25 cellular contexts compared by ENCODE assay signal in genomic region chr18:573385-573784, GRCh38. TPM values are rescaled to one million over a fixed set of nuclear protein-coding genes. Genes with fewer than 3 reads are reported as not detected.
DNase-seq lines count a peak whose midpoint lies in the region; ATAC-seq, FAIRE-seq and TF ChIP-seq lines count a peak whose summit lies in the region.
"Had no signal": no experiment of that assay in that cellular context is flagged by ENCODE, and none has a peak within 500 bp of the region (broad histone marks: within the 10 kb centered on the region; RNA-seq: fewer than 3 reads in every experiment).

No MANE protein-coding gene starts in this region.

- no peak overlapping the region for H3K4ac ChIP-seq in H1 (replicated peaks; ENCODE audit: insufficient read length, low read depth, low read length)

- DNase-seq in HepG2 (ENCODE audit: low spot score) (peak; percentile 32), right lobe of liver (no peak), H1 (ENCODE audit: low read depth in 1 of 2, low spot score in 2 of 2) (no peak), amygdala (lab: John Stamatoyannopoulos, UW) (no peak)
- no peak for DNase-seq in activated naive CD4-positive, alpha-beta T cell treated with anti-CD3 and anti-CD28 coated beads, Interleukin-2, amount 50 U/mL, for 72 hours (ENCODE audit: low spot score in 2 of 2)
- DNase-seq in CD4-positive, alpha-beta T cell: no peak
- DNase-seq: 8988T; CD8-positive, alpha-beta memory T cell; COR-L47; GDM1; GM23248; H7; HFFc6 had no signal

- H2BK5ac ChIP-seq in H1 (ENCODE audit: low read depth, low read length): no peak overlapping the region

- H3K4me1 ChIP-seq in HepG2 (ENCODE audit: insufficient read depth, low read length) (peaks cover 71% of the 10 kb centered on the region), right lobe of liver (no peaks in the 10 kb centered on the region), H1 (replicated peaks in 1 of 4; ENCODE audit: control insufficient read depth in 3 of 4, insufficient read depth in 4 of 4, low read length in 3 of 4) (peaks cover 5 to 23% (median 22%) of the 10 kb centered on the region in 4 experiments; a peak in 5 of 7 replicates)

- no peak overlapping the region for H4K91ac ChIP-seq in H1 (replicated peaks; ENCODE audit: insufficient read length, low read length)

- H4K5ac ChIP-seq in H1 (ENCODE audit: insufficient read length, low read depth, low read length): no peak overlapping the region

- no peak overlapping the region for H2BK120ac ChIP-seq in H1 (replicated peaks; ENCODE audit: low read depth, low read length)

- H3K18ac ChIP-seq in H1 (ENCODE audit: extremely low read depth, low read length): peak overlapping the region; percentile 79

- ATAC-seq in HepG2 (peak; percentile 64), right lobe of liver (no peak), esophagus mucosa (no peak)
- ATAC-seq in activated naive CD4-positive, alpha-beta T cell treated with anti-CD3 and anti-CD28 coated beads, Interleukin-2, amount 50 U/mL, for 72 hours: no peak
- ATAC-seq in CD4-positive, alpha-beta T cell (ENCODE audit: poor library complexity): no peak
- ATAC-seq: HCT116 had no signal

- no peak overlapping the region for H3K23ac ChIP-seq in H1 (ENCODE audit: insufficient read length)

- H2AFZ ChIP-seq in HepG2 (ENCODE audit: low read length): peak overlapping the region; percentile 35
- no peak overlapping the region for H2AFZ ChIP-seq in H1 (ENCODE audit: low read length)
- H2AFZ ChIP-seq: GM23248 had no signal

- no peak overlapping the region for H2BK12ac ChIP-seq in H1 (ENCODE audit: low read depth, low read length)

- TF ChIP-seq EP300 in HepG2 (IDR thresholded peaks at IDR 0.05; ENCODE audit: low read depth in 2 of 2, low read length in 2 of 2): peak in 1 of 2 experiments; percentile 47; a peak in 1 of 4 replicates
- TF ChIP-seq EP300 in HepG2 (CRISPR knock-in tag; IDR thresholded peaks at IDR 0.05; ENCODE audit: borderline replicate concordance): no peak
- TF ChIP-seq EP300 in H1 (IDR thresholded peaks at IDR 0.05; ENCODE audit: borderline replicate concordance in 1 of 2, low read depth in 2 of 2, low read length in 2 of 2): no peak

- peak overlapping the region; percentile 84 for H3K27ac ChIP-seq in HepG2 (ENCODE audit: extremely low read length, insufficient read depth, low read length)
- H3K27ac ChIP-seq in right lobe of liver: no peak overlapping the region
- H3K27ac ChIP-seq in H1 (ENCODE audit: low read depth, low read length): no peak overlapping the region
- H3K27ac ChIP-seq in CD4-positive, alpha-beta T cell (ENCODE audit: low read depth, low read length): no peak overlapping the region
- H3K27ac ChIP-seq: BLaER1, GM23248 had no signal

- H3K27ac Mint-ChIP-seq in nephron: peak overlapping the region in 2 of 3 experiments; percentile 69 to 88
- H3K27ac Mint-ChIP-seq in activated naive CD4-positive, alpha-beta T cell treated with anti-CD3 and anti-CD28 coated beads, Interleukin-2, amount 50 U/mL, for 72 hours: no peak overlapping the region
- no peak overlapping the region for H3K27ac Mint-ChIP-seq in CD4-positive, alpha-beta T cell
- H3K27ac Mint-ChIP-seq: CD14-positive monocyte; CD8-positive, alpha-beta memory T cell; HFFc6; IgD-negative memory B cell had no signal

- no peak overlapping the region for H4K8ac ChIP-seq in H1 (ENCODE audit: extremely low read depth, insufficient read depth, low read length)

- WGBS in HepG2 (ENCODE audit: low lambda C conversion rate): 0% methylated on average over 1 of the region's 1 CpG
- 38% methylated on average over 1 of the region's 1 CpG for WGBS in right lobe of liver (ENCODE audit: insufficient coverage, low coverage, low lambda C conversion rate, missing lambda C conversion rate)
- 64% methylated on average over 1 of the region's 1 CpG; no CpG with 5 or more reads in 1 of the 2 experiments for WGBS in H1 (ENCODE audit: extremely low coverage in 1 of 2, insufficient coverage in 1 of 2, insufficient read length in 1 of 2, insufficient replicate concordance in 2 of 2, low coverage in 1 of 2, low lambda C conversion rate in 2 of 2, missing lambda C conversion rate in 1 of 2), 2 experiments

- peaks cover 56% of the 10 kb centered on the region for H3K4me1 Mint-ChIP-seq in nephron
- no peaks in the 10 kb centered on the region for H3K4me1 Mint-ChIP-seq in CD4-positive, alpha-beta T cell (ENCODE audit: low read depth)
- H3K4me1 Mint-ChIP-seq: CD14-positive monocyte; CD8-positive, alpha-beta memory T cell; IgD-negative memory B cell had no signal

- intact Hi-C loops in HepG2 (cut with micrococcal nuclease; ENCODE audit: unreplicated experiment) (no loop called here), right lobe of liver (cut with DNase I) (no loop called here)
- intact Hi-C loops in CD4-positive, alpha-beta T cell (cut with DNase I, micrococcal nuclease): no loop called here

- TF ChIP-seq CTCF in HepG2 (CRISPR knock-in tag; IDR thresholded peaks at IDR 0.05) (no peak), right lobe of liver (IDR thresholded peaks at IDR 0.05) (no peak), H1 (IDR thresholded peaks at IDR 0.05; ENCODE audit: control extremely low read depth in 1 of 3, insufficient read depth in 1 of 3, low read depth in 1 of 3, low read length in 3 of 3) (no peak), nephron (IDR thresholded peaks at IDR 0.05; ENCODE audit: unreplicated experiment in 3 of 3) (no peak)
- no peak for TF ChIP-seq CTCF in CD4-positive, alpha-beta T cell (IDR thresholded peaks at IDR 0.05)

- peak overlapping the region; percentile 46; the same call in 1 of the 2 replicates for H3K9ac ChIP-seq in HepG2 (ENCODE audit: insufficient read depth, low read depth, low read length)
- no peak overlapping the region for H3K9ac ChIP-seq in H1 (replicated peaks in 1 of 4; ENCODE audit: extremely low read depth in 1 of 4, low read depth in 3 of 4, low read length in 3 of 4)
- H3K9ac ChIP-seq: BLaER1, GM23248 had no signal

- CTCF ChIA-PET in HepG2 (lab: Yijun Ruan, JAX; ENCODE audit: low intra/inter-chr PET ratio, low total read pairs) (no interaction called here), H1 (lab: Charles Lee; ENCODE audit: partially characterized antibody) (interaction anchor here (1.0 to 2.1 kb wide), 3 partner anchors 42 to 143 kb away, joined by 3 to 4 read pairs (median 3); no protein-coding TSS in a partner anchor)
- CTCF ChIA-PET in CD4-positive, alpha-beta T cell (lab: Charles Lee): no interaction called here

- BruUV-seq in HepG2 (replicated peaks; lab: Mats Ljungman, UMichigan): no TSS peak

- peak overlapping the region; percentile 23; the same call in 1 of the 2 replicates for H2BK20ac ChIP-seq in H1 (ENCODE audit: low read length)

- TF ChIP-seq RAD21 in HepG2 (CRISPR knock-in tag; IDR thresholded peaks at IDR 0.05) (no peak), H1 (IDR thresholded peaks at IDR 0.05 in 1 of 2, conservative IDR thresholded peaks at IDR 0.05 in 1 of 2; ENCODE audit: low read depth in 2 of 2, low read length in 2 of 2) (no peak)

- H3K4me2 ChIP-seq in HepG2 (ENCODE audit: low read depth, low read length): peak overlapping the region; percentile 81
- no peak overlapping the region; a peak in 1 of 4 replicates for H3K4me2 ChIP-seq in H1 (ENCODE audit: insufficient read depth in 1 of 2, low read depth in 2 of 2, low read length in 2 of 2)
- H3K4me2 ChIP-seq: BLaER1 had no signal

- no peak overlapping the region for H3K14ac ChIP-seq in H1 (ENCODE audit: insufficient read length)

- H3K36me3 Mint-ChIP-seq in nephron (ENCODE audit: low read depth): no peaks in the 10 kb centered on the region
- no peaks in the 10 kb centered on the region for H3K36me3 Mint-ChIP-seq in activated naive CD4-positive, alpha-beta T cell treated with anti-CD3 and anti-CD28 coated beads, Interleukin-2, amount 50 U/mL, for 72 hours
- H3K36me3 Mint-ChIP-seq in CD4-positive, alpha-beta T cell (ENCODE audit: low read depth): no peaks in the 10 kb centered on the region
- H3K36me3 Mint-ChIP-seq: CD14-positive monocyte; CD8-positive, alpha-beta memory T cell; IgD-negative memory B cell had no signal

- no peak overlapping the region for H2BK15ac ChIP-seq in H1 (ENCODE audit: low read length)

- H3K9me3 ChIP-seq in HepG2 (ENCODE audit: low read length): no peaks in the 10 kb centered on the region
- H3K9me3 ChIP-seq in right lobe of liver: no peaks in the 10 kb centered on the region
- H3K9me3 ChIP-seq in H1 (ENCODE audit: insufficient read depth in 2 of 2, low read depth in 1 of 2, low read length in 1 of 2): no peaks in the 10 kb centered on the region
- no peaks in the 10 kb centered on the region for H3K9me3 ChIP-seq in CD4-positive, alpha-beta T cell (ENCODE audit: control insufficient read depth, low read length)

- no peak overlapping the region for H3K4me3 Mint-ChIP-seq in nephron
- no peak overlapping the region for H3K4me3 Mint-ChIP-seq in CD4-positive, alpha-beta T cell
- H3K4me3 Mint-ChIP-seq: CD8-positive, alpha-beta memory T cell; HFFc6; IgD-negative memory B cell had no signal

- no peak overlapping the region for H3K56ac ChIP-seq in H1 (replicated peaks; ENCODE audit: insufficient read length, low read depth, low read length)

- TF ChIP-seq POLR2A in HepG2 (IDR thresholded peaks at IDR 0.05; ENCODE audit: insufficient read depth in 1 of 2, low read depth in 2 of 2, low read length in 2 of 2) (no peak), right lobe of liver (IDR thresholded peaks at IDR 0.05) (no peak), H1 (IDR thresholded peaks at IDR 0.05; ENCODE audit: control extremely low read depth in 1 of 2, low read depth in 2 of 2, low read length in 2 of 2) (no peak)

- no peaks in the 10 kb centered on the region for H3K36me3 ChIP-seq in HepG2 (replicated peaks in 1 of 2; ENCODE audit: control insufficient read depth in 1 of 2, insufficient read depth in 2 of 2, low read length in 2 of 2)
- H3K36me3 ChIP-seq in right lobe of liver: no peaks in the 10 kb centered on the region
- H3K36me3 ChIP-seq in H1 (ENCODE audit: control insufficient read depth in 2 of 4, insufficient read depth in 4 of 4, low read length in 3 of 4): no peaks in the 10 kb centered on the region
- H3K36me3 ChIP-seq: BLaER1 had no signal

- H4K20me1 ChIP-seq in HepG2 (ENCODE audit: insufficient read depth, low read length) (no peaks in the 10 kb centered on the region), H1 (replicated peaks in 1 of 2; ENCODE audit: control insufficient read depth in 1 of 2, insufficient read depth in 2 of 2, low read length in 2 of 2) (no peaks in the 10 kb centered on the region)
- H4K20me1 ChIP-seq: BLaER1 had no signal

- H3K4me3 ChIP-seq in HepG2 (replicated peaks in 1 of 3; ENCODE audit: insufficient read depth in 1 of 3, low read depth in 2 of 3, low read length in 3 of 3) (peak overlapping the region in 1 of 3 experiments; percentile 41; a peak in 1 of 6 replicates), right lobe of liver (no peak overlapping the region), H1 (ENCODE audit: extremely low read depth in 1 of 4, insufficient read depth in 2 of 4, low read depth in 3 of 4, low read length in 4 of 4) (peak overlapping the region in 1 of 4 experiments; percentile 1; a peak in 1 of 8 replicates)
- H3K4me3 ChIP-seq: BLaER1, GM23248 had no signal

- H2AK5ac ChIP-seq in H1 (ENCODE audit: low read depth, low read length): no peak overlapping the region

- H3K23me2 ChIP-seq in H1 (ENCODE audit: low read depth, low read length): no peaks in the 10 kb centered on the region

- no peaks in the 10 kb centered on the region for H3K79me2 ChIP-seq in HepG2 (ENCODE audit: insufficient read depth, low read length)
- H3K79me2 ChIP-seq in H1 (ENCODE audit: control insufficient read depth in 1 of 2, insufficient read depth in 2 of 2, low read length in 2 of 2): no peaks in the 10 kb centered on the region

- in situ Hi-C loops in HepG2 (cut with HindIII; ENCODE audit: extremely low pct_ligation_motif_present, low pct_unique_long_range_greater_than_20kb): no loop called here

- H3K9me3 Mint-ChIP-seq in nephron: no peaks in the 10 kb centered on the region
- H3K9me3 Mint-ChIP-seq in activated naive CD4-positive, alpha-beta T cell treated with anti-CD3 and anti-CD28 coated beads, Interleukin-2, amount 50 U/mL, for 72 hours: no peaks in the 10 kb centered on the region
- H3K9me3 Mint-ChIP-seq in CD4-positive, alpha-beta T cell: no peaks in the 10 kb centered on the region
- H3K9me3 Mint-ChIP-seq: HFFc6 had no signal

- POLR2A ChIA-PET in HepG2 (lab: Yijun Ruan, JAX): interaction anchor here (1.2 kb wide), 1 partner anchor 305 kb away, joined by 3 read pairs; no protein-coding TSS in a partner anchor
- POLR2A ChIA-PET in H1 (lab: Charles Lee; ENCODE audit: partially characterized antibody): interaction anchor here (1.4 kb wide), 1 partner anchor 10 kb away, joined by 4 read pairs; no protein-coding TSS in a partner anchor
- POLR2A ChIA-PET in CD4-positive, alpha-beta T cell (lab: Charles Lee): no interaction called here

- FAIRE-seq in HepG2 (lab: Jason Lieb, UNC) (no peak), H1 (lab: Jason Lieb, UNC) (no peak)
- FAIRE-seq: D721Med, GM12892, GM18507, HTR-8/SVneo had no signal

- H3K27me3 ChIP-seq in HepG2 (ENCODE audit: control insufficient read depth in 1 of 2, insufficient read depth in 2 of 2, low read length in 2 of 2): no peaks in the 10 kb centered on the region; a peak in 1 of 5 replicates
- no peaks in the 10 kb centered on the region for H3K27me3 ChIP-seq in right lobe of liver
- H3K27me3 ChIP-seq in H1 (replicated peaks in 1 of 4; ENCODE audit: control insufficient read depth in 3 of 4, extremely low read depth in 1 of 4, insufficient read depth in 3 of 4, low read length in 3 of 4): no peaks in the 10 kb centered on the region
- peaks cover 3% of the 10 kb centered on the region for H3K27me3 ChIP-seq in CD4-positive, alpha-beta T cell (ENCODE audit: control insufficient read depth, insufficient read depth, low read length)
- H3K27me3 ChIP-seq: BLaER1 had no signal

- no peaks in the 10 kb centered on the region for H3K79me1 ChIP-seq in H1 (ENCODE audit: low read depth, low read length)

- peaks cover 7% of the 10 kb centered on the region for H3K27me3 Mint-ChIP-seq in nephron (ENCODE audit: low read depth)
- H3K27me3 Mint-ChIP-seq in CD4-positive, alpha-beta T cell: peaks cover 4% of the 10 kb centered on the region

RNA-seq across cellular contexts. Expression of gene CETN1, which starts 6.8 kb away (rescaled TPM):
- total RNA-seq in HepG2 (2016; rRNA removed; fragmentation: Illumina TruSeq; extraction: Trizol) (not detected in 2 replicates), right lobe of liver (not detected), esophagus mucosa (not detected)
- total RNA-seq in HepG2 (2016; cell fraction: cytosol; rRNA removed; fragmentation: Illumina TruSeq; extraction: Trizol; ENCODE audit: low read depth): not detected in 2 replicates
- total RNA-seq in HepG2 (2016; cell fraction: insoluble cytoplasmic fraction; rRNA removed; fragmentation: Illumina TruSeq; extraction: Trizol): not detected in 2 replicates
- total RNA-seq in HepG2 (2016; cell fraction: membrane; rRNA removed; fragmentation: Illumina TruSeq; extraction: Trizol): not detected in 2 replicates
- total RNA-seq in HepG2 (2016; cell fraction: nucleus; rRNA removed; fragmentation: Illumina TruSeq; extraction: Trizol): not detected in 2 replicates
- polyA plus RNA-seq in HepG2 (2011; rRNA removed) (not detected in 2 replicates), H1 (2011; rRNA removed) (not detected in 2 replicates)
- not detected in 2 replicates for polyA plus RNA-seq in HepG2 (2011; cell fraction: cytosol; rRNA removed)
- polyA plus RNA-seq in HepG2 (2011; cell fraction: nucleus; rRNA removed): not detected in 2 replicates
- not detected in 2 replicates for polyA plus RNA-seq in HepG2 (2012)
- not detected in 2 replicates for polyA plus RNA-seq in HepG2 (2016; cell fraction: cytosol; fragmentation: Illumina TruSeq; extraction: Trizol; ENCODE audit: low read depth)
- not detected in 2 replicates for polyA plus RNA-seq in HepG2 (2016; cell fraction: insoluble cytoplasmic fraction; fragmentation: Illumina TruSeq; extraction: Trizol; ENCODE audit: low read depth)
- not detected in 2 replicates for polyA plus RNA-seq in HepG2 (2016; cell fraction: membrane; fragmentation: Illumina TruSeq; extraction: Trizol; ENCODE audit: low read depth)
- polyA plus RNA-seq in HepG2 (2016; cell fraction: nucleus; fragmentation: Illumina TruSeq; extraction: Trizol; ENCODE audit: insufficient read depth, low read depth): not detected in 2 replicates
- polyA minus RNA-seq in HepG2 (2011; rRNA and poly(A)+ RNA removed; ENCODE audit: low replicate concordance): not detected in 2 replicates
- not detected in 2 replicates for polyA minus RNA-seq in HepG2 (2011; cell fraction: cytosol; rRNA and poly(A)+ RNA removed)
- polyA minus RNA-seq in HepG2 (2011; cell fraction: nucleus; rRNA and poly(A)+ RNA removed): not detected in 2 replicates
- not detected in 2 replicates for total RNA-seq in H1 (2021; fragmentation: NEBNext Ultra II Directional; extraction: Animal tissue kit (Norgen Biotek cat#: 25700))
- not detected for polyA plus RNA-seq in H1 (2011; cell fraction: cytosol; rRNA removed)
- not detected for polyA plus RNA-seq in H1 (2011; cell fraction: nucleus; rRNA removed)
- not detected in 4 replicates for polyA plus RNA-seq in H1 (2012, experiment 1 of 2)
- polyA plus RNA-seq in H1 (2012, experiment 2 of 2): not detected
- not detected for polyA plus RNA-seq in H1 (2013, experiment 1 of 2)
- polyA plus RNA-seq in H1 (2013, experiment 2 of 2): not detected
- not detected in 2 replicates for polyA minus RNA-seq in H1 (2011; rRNA and poly(A)+ RNA removed)
- polyA minus RNA-seq in H1 (2011; cell fraction: cytosol; rRNA and poly(A)+ RNA removed): not detected
- not detected for polyA minus RNA-seq in H1 (2011; cell fraction: nucleus; rRNA and poly(A)+ RNA removed)
- total RNA-seq in activated naive CD4-positive, alpha-beta T cell treated with anti-CD3 and anti-CD28 coated beads, Interleukin-2, amount 50 U/mL, for 72 hours: not detected
- not detected for total RNA-seq in CD4-positive, alpha-beta T cell
- total RNA-seq: A673; CD8-positive, alpha-beta memory T cell; GM23248; H7; HFFc6 had no signal
- polyA plus RNA-seq: AG04450; CD14-positive monocyte; CD8-positive, alpha-beta memory T cell; GM23248; IgD-negative memory B cell had no signal

RNA-seq across cellular contexts. Expression of gene CLUL1, which starts 23.4 kb away (rescaled TPM):
- total RNA-seq in HepG2 (2016; rRNA removed; fragmentation: Illumina TruSeq; extraction: Trizol) (not detected in 2 replicates), right lobe of liver (not detected), esophagus mucosa (0.28 TPM)
- not detected in 2 replicates for total RNA-seq in HepG2 (2016; cell fraction: cytosol; rRNA removed; fragmentation: Illumina TruSeq; extraction: Trizol; ENCODE audit: low read depth)
- 0.06 TPM in 1 of 2 replicates, not detected in the other for total RNA-seq in HepG2 (2016; cell fraction: insoluble cytoplasmic fraction; rRNA removed; fragmentation: Illumina TruSeq; extraction: Trizol)
- total RNA-seq in HepG2 (2016; cell fraction: membrane; rRNA removed; fragmentation: Illumina TruSeq; extraction: Trizol): 0.46 TPM in 1 of 2 replicates, not detected in the other
- not detected in 2 replicates for total RNA-seq in HepG2 (2016; cell fraction: nucleus; rRNA removed; fragmentation: Illumina TruSeq; extraction: Trizol)
- polyA plus RNA-seq in HepG2 (2011; rRNA removed) (0.04 and 0.05 TPM in 2 replicates), H1 (2011; rRNA removed) (0.08 and 0.23 TPM in 2 replicates)
- polyA plus RNA-seq in HepG2 (2011; cell fraction: cytosol; rRNA removed): 0.09 and 0.13 TPM in 2 replicates
- not detected in 2 replicates for polyA plus RNA-seq in HepG2 (2011; cell fraction: nucleus; rRNA removed)
- polyA plus RNA-seq in HepG2 (2012): 0.13 and 0.16 TPM in 2 replicates
- 0.08 and 0.17 TPM in 2 replicates for polyA plus RNA-seq in HepG2 (2016; cell fraction: cytosol; fragmentation: Illumina TruSeq; extraction: Trizol; ENCODE audit: low read depth)
- not detected in 2 replicates for polyA plus RNA-seq in HepG2 (2016; cell fraction: insoluble cytoplasmic fraction; fragmentation: Illumina TruSeq; extraction: Trizol; ENCODE audit: low read depth)
- not detected in 2 replicates for polyA plus RNA-seq in HepG2 (2016; cell fraction: membrane; fragmentation: Illumina TruSeq; extraction: Trizol; ENCODE audit: low read depth)
- not detected in 2 replicates for polyA plus RNA-seq in HepG2 (2016; cell fraction: nucleus; fragmentation: Illumina TruSeq; extraction: Trizol; ENCODE audit: insufficient read depth, low read depth)
- not detected in 2 replicates for polyA minus RNA-seq in HepG2 (2011; rRNA and poly(A)+ RNA removed; ENCODE audit: low replicate concordance)
- not detected in 2 replicates for polyA minus RNA-seq in HepG2 (2011; cell fraction: cytosol; rRNA and poly(A)+ RNA removed)
- polyA minus RNA-seq in HepG2 (2011; cell fraction: nucleus; rRNA and poly(A)+ RNA removed): 0.64 TPM in 1 of 2 replicates, not detected in the other
- 0.59 TPM in 1 of 2 replicates, not detected in the other for total RNA-seq in H1 (2021; fragmentation: NEBNext Ultra II Directional; extraction: Animal tissue kit (Norgen Biotek cat#: 25700))
- 0.23 TPM for polyA plus RNA-seq in H1 (2011; cell fraction: cytosol; rRNA removed)
- polyA plus RNA-seq in H1 (2011; cell fraction: nucleus; rRNA removed): 0.23 TPM
- 0.11 to 0.40 TPM in 2 of 4 replicates, not detected in the others for polyA plus RNA-seq in H1 (2012, experiment 1 of 2)
- not detected for polyA plus RNA-seq in H1 (2012, experiment 2 of 2)
- 0.75 TPM for polyA plus RNA-seq in H1 (2013, experiment 1 of 2)
- polyA plus RNA-seq in H1 (2013, experiment 2 of 2): 0.42 TPM
- polyA minus RNA-seq in H1 (2011; rRNA and poly(A)+ RNA removed): 0.29 TPM in 1 of 2 replicates, not detected in the other
- not detected for polyA minus RNA-seq in H1 (2011; cell fraction: cytosol; rRNA and poly(A)+ RNA removed)
- polyA minus RNA-seq in H1 (2011; cell fraction: nucleus; rRNA and poly(A)+ RNA removed): not detected
- not detected for total RNA-seq in activated naive CD4-positive, alpha-beta T cell treated with anti-CD3 and anti-CD28 coated beads, Interleukin-2, amount 50 U/mL, for 72 hours
- total RNA-seq in CD4-positive, alpha-beta T cell: not detected
- total RNA-seq: CD8-positive, alpha-beta memory T cell; GM23248; H7; HFFc6 had no signal
- polyA plus RNA-seq: AG04450, CD14-positive monocyte, GM23248, IgD-negative memory B cell had no signal

Comparison
In these comparisons a context has a peak if more than half of its experiments do, and no peak if none do; other contexts are left out.
1. H3K27ac Mint-ChIP-seq: peak in nephron (2 of 3); none in activated naive CD4-positive, alpha-beta T cell treated with anti-CD3 and anti-CD28 coated beads, Interleukin-2, amount 50 U/mL, for 72 hours (0 of 2) and CD4-positive, alpha-beta T cell (single experiment).